14 cellular contexts compared by ENCODE assay signal in genomic region chr5:76620166-76620565, GRCh38.
"Had no signal": no experiment of that assay in that cellular context is flagged by ENCODE, and none has a peak within 500 bp of the region (broad histone marks: within the 10 kb centered on the region; RNA-seq: fewer than 3 reads in every experiment).

No MANE protein-coding gene starts in this region.

- H3K9me3 ChIP-seq: left lung, pancreas, thoracic aorta had no signal

- ATAC-seq: activated CD4-positive, CD25-positive, alpha-beta regulatory T cell treated with anti-CD3 and anti-CD28 coated beads, Interleukin-2, amount 50 U/mL, for 24 hours; left lung; pancreas had no signal

- H3K36me3 ChIP-seq: left lung, pancreas, thoracic aorta had no signal

- H3K4me3 Mint-ChIP-seq: activated naive CD4-positive, alpha-beta T cell treated with anti-CD3 and anti-CD28 coated beads, Interleukin-2, amount 10 ng/mL, durations not matched to agents 7 days and 5 days; nephron had no signal

- H3K27ac Mint-ChIP-seq: activated naive CD4-positive, alpha-beta T cell treated with anti-CD3 and anti-CD28 coated beads, Interleukin-2, amount 10 ng/mL, durations not matched to agents 7 days and 5 days; nephron had no signal

- H3K9me3 Mint-ChIP-seq: activated naive CD4-positive, alpha-beta T cell treated with anti-CD3 and anti-CD28 coated beads, Interleukin-2, amount 10 ng/mL, durations not matched to agents 7 days and 5 days; nephron had no signal

- H3K4me1 Mint-ChIP-seq: activated naive CD4-positive, alpha-beta T cell treated with anti-CD3 and anti-CD28 coated beads, Interleukin-2, amount 10 ng/mL, durations not matched to agents 7 days and 5 days had no signal

- H3K27me3 ChIP-seq: left lung, pancreas had no signal

- H3K27me3 Mint-ChIP-seq: activated naive CD4-positive, alpha-beta T cell treated with anti-CD3 and anti-CD28 coated beads, Interleukin-2, amount 10 ng/mL, durations not matched to agents 7 days and 5 days had no signal

- DNase-seq: activated CD4-positive, alpha-beta T cell treated with anti-CD3 and anti-CD28 coated beads, Interleukin-2, amount 50 U/mL, for 48 hours; activated naive CD4-positive, alpha-beta T cell treated with anti-CD3 and anti-CD28 coated beads, Interleukin-2, amount 10 ng/mL, durations not matched to agents 7 days and 5 days; effector CD4-positive, alpha-beta T cell; foreskin fibroblast; hippocampal formation; kidney; left lung; mammary epithelial cell; pancreas; stimulated activated CD4-positive, alpha-beta T cell treated with anti-CD3 and anti-CD28 coated beads, Interleukin-1b, Interleukin-23, amount 100 ng/mL, for 48 hours; SW 1271 had no signal

- H3K27ac ChIP-seq: left lung, pancreas, thoracic aorta had no signal

- H3K4me1 ChIP-seq: left lung, pancreas had no signal

- H3K4me3 ChIP-seq: left lung, pancreas, thoracic aorta had no signal
